In the genomic region with DNA sequence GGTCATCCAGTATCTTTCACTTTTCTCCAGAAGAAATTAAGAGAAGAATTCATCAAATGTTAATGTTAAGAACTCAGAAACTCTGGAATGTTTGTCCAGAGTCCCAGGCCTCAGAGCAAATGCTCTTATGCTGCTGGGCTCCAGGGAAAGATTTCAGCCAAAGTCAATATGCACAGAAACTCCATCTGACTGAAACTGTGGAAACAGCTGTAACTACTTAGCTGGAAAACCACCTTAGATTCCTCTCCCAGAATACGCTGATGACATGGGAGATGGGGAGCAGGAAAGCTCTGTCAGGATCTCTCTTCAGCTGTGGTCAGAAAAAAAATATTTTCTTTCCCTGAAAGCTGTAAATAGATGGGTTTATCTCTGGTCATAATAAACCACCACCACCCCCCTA, we compare ENCODE assay signal across 14 cellular contexts.
DNase-seq lines count a peak whose midpoint lies in the region; ATAC-seq and TF ChIP-seq lines count a peak whose summit lies in the region.
"Had no signal": no experiment of that assay in that cellular context is flagged by ENCODE, and none has a peak within 500 bp of the region (broad histone marks: within the 10 kb centered on the region; RNA-seq: fewer than 3 reads in every experiment).

No MANE protein-coding gene starts in this region.

- intact Hi-C loops in spleen (cut with DNase I; ENCODE audit: low total_unique reads): no loop called here

- H3K9me3 ChIP-seq in neural progenitor cell (ENCODE audit: low read depth) (no peaks in the 10 kb centered on the region), spleen (peaks cover 0 to 18% (median 4%) of the 10 kb centered on the region in 8 donors)
- H3K9me3 ChIP-seq: breast epithelium had no signal

- ATAC-seq in stimulated activated naive CD8-positive, alpha-beta T cell treated with anti-CD3 and anti-CD28 coated beads, Interleukin-15, Interleukin-2, amounts not matched to agents 100 U/mL and 50 U/mL, for 24 hours: no peak
- ATAC-seq: esophagus mucosa had no signal

- no peaks in the 10 kb centered on the region for H3K36me3 ChIP-seq in neural progenitor cell
- no peaks in the 10 kb centered on the region for H3K36me3 ChIP-seq in spleen
- H3K36me3 ChIP-seq: breast epithelium, WERI-Rb-1 had no signal

- peaks cover 3% of the 10 kb centered on the region for H3K4me1 ChIP-seq in neural progenitor cell
- H3K4me1 ChIP-seq in spleen: no peaks in the 10 kb centered on the region
- H3K4me1 ChIP-seq: breast epithelium had no signal

- no peak for TF ChIP-seq CTCF in AG10803 (conservative IDR thresholded peaks at IDR 0.05; ENCODE audit: low read length)
- TF ChIP-seq CTCF in fibroblast of mammary gland (conservative IDR thresholded peaks at IDR 0.05; ENCODE audit: control insufficient read depth, insufficient read depth, low read depth, low read length): no peak
- no peak for TF ChIP-seq CTCF in neural progenitor cell (IDR thresholded peaks at IDR 0.05)
- TF ChIP-seq CTCF in spleen (IDR thresholded peaks at IDR 0.05 in 8 of 11, conservative IDR thresholded peaks at IDR 0.05 in 3 of 11): no peak

- no peaks in the 10 kb centered on the region for H3F3A ChIP-seq in neural progenitor cell (ENCODE audit: low read depth)

- no peaks in the 10 kb centered on the region for H4K20me1 ChIP-seq in neural progenitor cell (ENCODE audit: low read depth)

- peaks cover 5% of the 10 kb centered on the region for H3K36me3 Mint-ChIP-seq in neural progenitor cell
- H3K36me3 Mint-ChIP-seq: CD4-positive, CD25-positive, alpha-beta regulatory T cell had no signal

- H3K9ac ChIP-seq in neural progenitor cell: no peak overlapping the region

- no peak for TF ChIP-seq POLR2A in spleen (IDR thresholded peaks at IDR 0.05)

- H3K4me3 ChIP-seq in AG10803 (ENCODE audit: low read length): no peak overlapping the region
- H3K4me3 ChIP-seq in fibroblast of mammary gland (ENCODE audit: control insufficient read depth, low read depth, low read length): no peak overlapping the region
- no peak overlapping the region for H3K4me3 ChIP-seq in neural progenitor cell
- H3K4me3 ChIP-seq in spleen: no peak overlapping the region
- H3K4me3 ChIP-seq: breast epithelium had no signal

- no peaks in the 10 kb centered on the region for H3K79me2 ChIP-seq in neural progenitor cell (ENCODE audit: low read depth)

- H3K27ac ChIP-seq in neural progenitor cell (no peak overlapping the region), spleen (no peak overlapping the region)
- H3K27ac ChIP-seq: breast epithelium, WERI-Rb-1 had no signal

- no peak overlapping the region for H3K4me2 ChIP-seq in neural progenitor cell

- H2AFZ ChIP-seq in neural progenitor cell (replicated peaks): peak overlapping the region; percentile 28

- H3K27me3 Mint-ChIP-seq in neural progenitor cell (ENCODE audit: insufficient read depth, low read depth): no peaks in the 10 kb centered on the region
- H3K27me3 Mint-ChIP-seq: CD4-positive, CD25-positive, alpha-beta regulatory T cell had no signal

- DNase-seq in AG10803 (ENCODE audit: low read depth) (peak; percentile 97), NCI-H774 (lab: John Stamatoyannopoulos, UW) (peak; percentile 23), fibroblast of mammary gland (ENCODE audit: low read depth) (peak; percentile 91), neural progenitor cell (ENCODE audit: low spot score) (no peak), LoVo (ENCODE audit: low spot score) (no peak), spleen (no peak), SK-N-DZ (ENCODE audit: low spot score) (no peak)
- no peak for DNase-seq in stimulated activated naive CD8-positive, alpha-beta T cell treated with anti-CD3 and anti-CD28 coated beads, Interleukin-15, Interleukin-2, amounts not matched to agents 100 U/mL and 50 U/mL, for 24 hours
- DNase-seq: CD4-positive, CD25-positive, alpha-beta regulatory T cell; NCI-H2171; RPMI8226; WERI-Rb-1 had no signal

- H3K27me3 ChIP-seq in neural progenitor cell (no peaks in the 10 kb centered on the region), spleen (replicated peaks in 1 of 7) (no peaks in the 10 kb centered on the region)
- H3K27me3 ChIP-seq: breast epithelium had no signal

- peak overlapping the region; percentile 22 for H3K27ac Mint-ChIP-seq in neural progenitor cell
- H3K27ac Mint-ChIP-seq: CD4-positive, CD25-positive, alpha-beta regulatory T cell had no signal

- 39 to 79% (median 57%) methylated on average over 1 of the region's 1 CpG for WGBS in spleen, 5 donors

- peaks cover 7% of the 10 kb centered on the region for H3K4me1 Mint-ChIP-seq in neural progenitor cell
- H3K4me1 Mint-ChIP-seq: CD4-positive, CD25-positive, alpha-beta regulatory T cell had no signal

- peaks cover 23% of the 10 kb centered on the region for H3K9me3 Mint-ChIP-seq in neural progenitor cell

- no peak overlapping the region for H3K4me3 Mint-ChIP-seq in neural progenitor cell
- H3K4me3 Mint-ChIP-seq: CD4-positive, CD25-positive, alpha-beta regulatory T cell had no signal

Comparison
In these comparisons a context has a peak if more than half of its experiments do, and no peak if none do; other contexts are left out.
1. DNase-seq: peak in AG10803 (single experiment), NCI-H774 (single experiment) and fibroblast of mammary gland (single experiment); none in neural progenitor cell (single experiment), LoVo (single experiment), stimulated activated naive CD8-positive, alpha-beta T cell treated with anti-CD3 and anti-CD28 coated beads, Interleukin-15, Interleukin-2, amounts not matched to agents 100 U/mL and 50 U/mL, for 24 hours (single experiment), spleen (single experiment) and SK-N-DZ (single experiment).